In genomic region chr5:112854651-112855050, GRCh38 we compare ENCODE assay signal across 29 cellular contexts.
"Had no signal": no experiment of that assay in that cellular context is flagged by ENCODE, and none has a peak within 500 bp of the region (broad histone marks: within the 10 kb centered on the region; RNA-seq: fewer than 3 reads in every experiment).

No MANE protein-coding gene starts in this region.

- H3K27me3 ChIP-seq: body of pancreas, breast epithelium, dorsolateral prefrontal cortex, gastrocnemius medialis, heart left ventricle had no signal

- H3K36me3 ChIP-seq: breast epithelium, cardiac muscle cell, gastrocnemius medialis, heart left ventricle had no signal

- ATAC-seq: activated CD4-positive, alpha-beta T cell treated with anti-CD3 and anti-CD28 coated beads for 36 hours; activated T-cell treated with anti-CD3 and anti-CD28 coated beads, Interleukin-2, amount 50 U/mL, for 72 hours; body of pancreas; esophagus mucosa; gastrocnemius medialis; heart left ventricle had no signal

- DNase-seq: activated CD4-positive, alpha-beta memory T cell treated with anti-CD3 and anti-CD28 coated beads, Interleukin-2, amount 10 ng/mL, durations not matched to agents 7 days and 5 days; activated CD4-positive, alpha-beta T cell treated with anti-CD3 and anti-CD28 coated beads for 36 hours; activated CD4-positive, alpha-beta T cell treated with anti-CD3 and anti-CD28 coated beads, Interleukin-2, amount 10 ng/mL, durations not matched to agents 24 days and 14 days; activated CD4-positive, alpha-beta T cell treated with anti-CD3 and anti-CD28 coated beads, Interleukin-2, amount 50 U/mL, for 4 hours; activated CD4-positive, CD25-positive, alpha-beta regulatory T cell; activated CD4-positive, CD25-positive, alpha-beta regulatory T cell treated with anti-CD3 and anti-CD28 coated beads, Interleukin-2, amount 50 U/mL, for 72 hours; activated CD8-positive, alpha-beta memory T cell treated with anti-CD3 and anti-CD28 coated beads, Interleukin-2, amount 50 U/mL, for 48 hours; activated gamma-delta T cell treated with Interleukin-2 at 50 U/mL for 16 hours; activated naive CD4-positive, alpha-beta T cell treated with anti-CD3 and anti-CD28 coated beads, Interleukin-2, amount 50 U/mL, for 16 hours; activated naive CD4-positive, alpha-beta T cell treated with Interleukin-2 at 50 U/mL for 16 hours; activated T-cell treated with anti-CD3 and anti-CD28 coated beads for 4 hours; activated T-cell treated with anti-CD3 and anti-CD28 coated beads, Interleukin-2, amount 50 U/mL, for 24 hours; activated T-cell treated with anti-CD3 and anti-CD28 coated beads, Interleukin-2, amount 50 U/mL, for 72 hours; amniotic stem cell; anterior cingulate cortex; body of pancreas; central memory CD4-positive, alpha-beta T cell; cerebellar nuclear complex; dorsolateral prefrontal cortex; effector memory CD4-positive, alpha-beta T cell; endodermal cell; gastrocnemius medialis; glutamatergic neuron; heart left ventricle; T-helper 2 cell had no signal

- H3K4me1 ChIP-seq: body of pancreas, breast epithelium, gastrocnemius medialis, heart left ventricle had no signal

- H3K9me3 ChIP-seq: body of pancreas, breast epithelium, gastrocnemius medialis had no signal

- H3K27ac ChIP-seq: body of pancreas, breast epithelium, cardiac muscle cell, coronary artery, dorsolateral prefrontal cortex, gastrocnemius medialis, heart left ventricle had no signal

- H3K4me3 ChIP-seq: body of pancreas, breast epithelium, cardiac muscle cell, coronary artery, dorsolateral prefrontal cortex, gastrocnemius medialis, heart left ventricle had no signal
